ENCODE assay signal across 12 cellular contexts in the genomic region with DNA sequence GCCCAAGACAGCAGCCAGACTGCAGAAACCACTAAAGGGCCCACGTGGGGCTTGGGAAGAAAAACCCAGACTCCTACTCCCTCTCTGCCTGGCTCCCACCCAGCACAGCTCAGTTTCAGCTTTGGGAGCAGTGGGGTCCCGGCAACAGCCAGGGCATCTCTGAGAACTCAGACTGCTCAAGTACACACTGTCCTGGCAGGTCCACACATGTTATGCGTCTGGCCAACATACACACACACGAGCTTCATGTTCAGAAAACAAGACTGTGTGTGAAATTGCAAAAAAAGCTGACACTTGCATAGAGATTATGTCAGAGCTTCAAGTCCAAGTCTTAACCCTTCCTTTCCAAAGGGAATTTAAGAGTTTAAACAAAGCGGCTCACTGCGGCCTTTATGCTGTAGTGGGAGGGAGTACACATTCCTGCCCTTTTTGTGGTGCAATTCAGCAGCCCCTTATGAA.
DNase-seq lines count a peak whose midpoint lies in the region; ATAC-seq, FAIRE-seq and TF ChIP-seq lines count a peak whose summit lies in the region.
"Had no signal": no experiment of that assay in that cellular context is flagged by ENCODE, and none has a peak within 500 bp of the region (broad histone marks: within the 10 kb centered on the region; RNA-seq: fewer than 3 reads in every experiment).

No MANE protein-coding gene starts in this region.

- no peaks in the 10 kb centered on the region for H3K9me3 Mint-ChIP-seq in HFFc6
- H3K9me3 Mint-ChIP-seq in activated T-cell treated with anti-CD3 and anti-CD28 coated beads, Interleukin-2, amount 50 U/mL, for 4 hours, result no peaks in the 10 kb centered on the region

- peak overlapping the region; percentile 51 for H3K4me2 ChIP-seq in HepG2 (ENCODE audit: low read depth, low read length)

- DNase-seq in HFFc6 (no peak), epithelial cell of esophagus (ENCODE audit: low read depth) (peak; percentile 86), HepG2 (ENCODE audit: low spot score) (peak; percentile 68), activated gamma-delta T cell (lab: John Stamatoyannopoulos, UW) (no peak)
- no peak for DNase-seq in activated T-cell treated with anti-CD3 and anti-CD28 coated beads, Interleukin-2, amount 50 U/mL, for 4 hours
- DNase-seq: NK-92 treated with Interleukin-12 subunit alpha and Interleukin-12 subunit beta, amount 100 ng/mL, for 24 hours; stimulated activated CD4-positive, alpha-beta T cell treated with anti-CD3 and anti-CD28 coated beads, Interleukin-4, amount 100 ng/mL, for 1 hour; T-helper 2 cell had no signal

- peaks cover 28% of the 10 kb centered on the region for H3K36me3 Mint-ChIP-seq in HFFc6 (ENCODE audit: low read depth)
- no peaks in the 10 kb centered on the region for H3K36me3 Mint-ChIP-seq in activated T-cell treated with anti-CD3 and anti-CD28 coated beads, Interleukin-2, amount 50 U/mL, for 4 hours (ENCODE audit: insufficient read depth)

- no peak overlapping the region for H2AFZ ChIP-seq in HepG2 (ENCODE audit: low read length)

- H3K9me3 ChIP-seq in HepG2 (ENCODE audit: low read length) (no peaks in the 10 kb centered on the region), skeletal muscle tissue (ENCODE audit: control insufficient read depth in 3 of 3, low read length in 3 of 3) (no peaks in the 10 kb centered on the region)

- no peak for TF ChIP-seq RAD21 in HepG2 (CRISPR knock-in tag; IDR thresholded peaks at IDR 0.05)

- H3K27ac ChIP-seq in HepG2 (ENCODE audit: extremely low read length, insufficient read depth, low read length) (no peak overlapping the region), skeletal muscle tissue (ENCODE audit: low read depth, low read length) (peak overlapping the region; percentile 80)
- H3K27ac ChIP-seq: C4-2B had no signal

- intact Hi-C loops in HepG2 (cut with micrococcal nuclease; ENCODE audit: unreplicated experiment), result no loop called here

- H4K20me1 ChIP-seq in HepG2 (ENCODE audit: insufficient read depth, low read length), result no peaks in the 10 kb centered on the region

- peaks cover 2% of the 10 kb centered on the region; the same call in 1 of the 2 replicates for H3K27me3 Mint-ChIP-seq in HFFc6 (ENCODE audit: insufficient read depth)
- no peaks in the 10 kb centered on the region for H3K27me3 Mint-ChIP-seq in activated T-cell treated with anti-CD3 and anti-CD28 coated beads, Interleukin-2, amount 50 U/mL, for 4 hours (ENCODE audit: low read depth)

- POLR2A ChIA-PET in HepG2 (lab: Yijun Ruan, JAX), result no interaction called here

- H3K9ac ChIP-seq in HepG2 (ENCODE audit: insufficient read depth, low read depth, low read length) (no peak overlapping the region), skeletal muscle tissue (ENCODE audit: low read depth in 1 of 3, low read length in 3 of 3) (peak overlapping the region; percentile 34 to 63 (median 54))

- in situ Hi-C loops in HepG2 (cut with HindIII; ENCODE audit: extremely low pct_ligation_motif_present, low pct_unique_long_range_greater_than_20kb), result no loop called here

- H3K79me2 ChIP-seq in HepG2 (ENCODE audit: insufficient read depth, low read length), result no peaks in the 10 kb centered on the region

- H3K36me3 ChIP-seq in HepG2 (replicated peaks in 1 of 2; ENCODE audit: control insufficient read depth in 1 of 2, insufficient read depth in 2 of 2, low read length in 2 of 2) (peaks cover 0 to 4% of the 10 kb centered on the region in 2 experiments; a peak in 2 of 5 replicates), skeletal muscle tissue (ENCODE audit: control insufficient read depth in 3 of 3, insufficient read depth in 3 of 3, low read length in 3 of 3) (peaks cover 33 to 56% (median 35%) of the 10 kb centered on the region in 3 donors)

- CTCF ChIA-PET in HepG2 (lab: Yijun Ruan, JAX; ENCODE audit: low intra/inter-chr PET ratio, low total read pairs), result no interaction called here

- TF ChIP-seq CTCF in HFFc6 (IDR thresholded peaks at IDR 0.05) (no peak), epithelial cell of esophagus (IDR thresholded peaks at IDR 0.05; ENCODE audit: insufficient read depth, low read depth, low read length, missing control alignments) (no peak), HepG2 (CRISPR knock-in tag; IDR thresholded peaks at IDR 0.05) (no peak)

- no peaks in the 10 kb centered on the region for H3K27me3 ChIP-seq in HepG2 (ENCODE audit: control insufficient read depth in 1 of 2, insufficient read depth in 2 of 2, low read length in 2 of 2)
- H3K27me3 ChIP-seq in skeletal muscle tissue (ENCODE audit: control insufficient read depth in 3 of 3, insufficient read depth in 3 of 3, low read length in 3 of 3), result no peaks in the 10 kb centered on the region

- peak; percentile 30 for FAIRE-seq in HepG2 (lab: Jason Lieb, UNC)

- WGBS in HepG2 (ENCODE audit: low lambda C conversion rate), result 9% methylated on average over 6 of the region's 6 CpGs

- H3K27ac Mint-ChIP-seq in HFFc6, result peak overlapping the region; percentile 44

- H3K4me3 ChIP-seq in epithelial cell of esophagus (ENCODE audit: low read length) (no peak overlapping the region), HepG2 (replicated peaks in 1 of 3; ENCODE audit: insufficient read depth in 1 of 3, low read depth in 2 of 3, low read length in 3 of 3) (peak overlapping the region in 1 of 3 experiments; percentile 32; a peak in 1 of 6 replicates), skeletal muscle tissue (ENCODE audit: low read length in 3 of 3) (peak overlapping the region in 2 of 3 donors; percentile 15 to 22)

- no peak for TF ChIP-seq POLR2A in HepG2 (IDR thresholded peaks at IDR 0.05; ENCODE audit: insufficient read depth in 1 of 2, low read depth in 2 of 2, low read length in 2 of 2)

- no TSS peak for BruUV-seq in HepG2 (replicated peaks; lab: Mats Ljungman, UMichigan)

- H3K4me1 Mint-ChIP-seq in HFFc6 (ENCODE audit: low read depth), result peaks cover 14% of the 10 kb centered on the region
- no peaks in the 10 kb centered on the region for H3K4me1 Mint-ChIP-seq in activated T-cell treated with anti-CD3 and anti-CD28 coated beads, Interleukin-2, amount 50 U/mL, for 4 hours (ENCODE audit: low read depth)

- no peak overlapping the region for H3K4me3 Mint-ChIP-seq in HFFc6
- H3K4me3 Mint-ChIP-seq in activated T-cell treated with anti-CD3 and anti-CD28 coated beads, Interleukin-2, amount 50 U/mL, for 4 hours, result no peak overlapping the region

- TF ChIP-seq EP300 in HepG2 (IDR thresholded peaks at IDR 0.05; ENCODE audit: low read depth in 2 of 2, low read length in 2 of 2), result no peak
- no peak for TF ChIP-seq EP300 in HepG2 (CRISPR knock-in tag; IDR thresholded peaks at IDR 0.05; ENCODE audit: borderline replicate concordance)

- H3K4me1 ChIP-seq in HepG2 (ENCODE audit: insufficient read depth, low read length) (peaks cover 17% of the 10 kb centered on the region), skeletal muscle tissue (ENCODE audit: control insufficient read depth in 3 of 3, insufficient read depth in 3 of 3, low read length in 3 of 3) (peaks cover 26 to 36% (median 34%) of the 10 kb centered on the region in 3 donors)

- ATAC-seq in HepG2 (peak; percentile 79), HG03432 (IDR thresholded peaks at IDR 0.05; ENCODE audit: unreplicated experiment) (no peak), HG02852 (IDR thresholded peaks at IDR 0.05; ENCODE audit: unreplicated experiment) (no peak)
- ATAC-seq in activated T-cell treated with anti-CD3 and anti-CD28 coated beads, Interleukin-2, amount 50 U/mL, for 4 hours, result no peak

TF ChIP-seq in HepG2, 621 proteins besides CTCF, POLR2A, EP300 and RAD21:
- TF ChIP-seq MAFK (conservative IDR thresholded peaks at IDR 0.05 in 1 of 2, IDR thresholded peaks at IDR 0.05 in 1 of 2; ENCODE audit: low read length in 2 of 2) (0 out of 4 replicates have a peak, but pooled peaks of 1 of the 2 experiments have one; percentile 22), ZNF652 (CRISPR knock-in tag; IDR thresholded peaks at IDR 0.05; ENCODE audit: borderline replicate concordance, low read depth) (peak; percentile 90), RXRA (CRISPR knock-in tag; IDR thresholded peaks at IDR 0.05) (no peak)

Comparison
In these comparisons a context has a peak if more than half of its experiments do, and no peak if none do; other contexts are left out.
1. DNase-seq: peak in epithelial cell of esophagus (single experiment) and HepG2 (single experiment); none in HFFc6 (single experiment), activated T-cell treated with anti-CD3 and anti-CD28 coated beads, Interleukin-2, amount 50 U/mL, for 4 hours (single experiment) and activated gamma-delta T cell (single experiment).